ENCODE assay signal across 1 cellular context in genomic region chr19:3665681-3666544, GRCh38.
TF ChIP-seq lines count a peak whose summit lies in the region.

No MANE protein-coding gene starts in this region.

TF ChIP-seq in GM12878, 131 proteins besides CTCF, POLR2A, EP300 and RAD21 (continues in another document):
- no peak for TF ChIP-seq RB1 (IDR thresholded peaks at IDR 0.05; ENCODE audit: borderline replicate concordance)
- TF ChIP-seq, protein P1, sequence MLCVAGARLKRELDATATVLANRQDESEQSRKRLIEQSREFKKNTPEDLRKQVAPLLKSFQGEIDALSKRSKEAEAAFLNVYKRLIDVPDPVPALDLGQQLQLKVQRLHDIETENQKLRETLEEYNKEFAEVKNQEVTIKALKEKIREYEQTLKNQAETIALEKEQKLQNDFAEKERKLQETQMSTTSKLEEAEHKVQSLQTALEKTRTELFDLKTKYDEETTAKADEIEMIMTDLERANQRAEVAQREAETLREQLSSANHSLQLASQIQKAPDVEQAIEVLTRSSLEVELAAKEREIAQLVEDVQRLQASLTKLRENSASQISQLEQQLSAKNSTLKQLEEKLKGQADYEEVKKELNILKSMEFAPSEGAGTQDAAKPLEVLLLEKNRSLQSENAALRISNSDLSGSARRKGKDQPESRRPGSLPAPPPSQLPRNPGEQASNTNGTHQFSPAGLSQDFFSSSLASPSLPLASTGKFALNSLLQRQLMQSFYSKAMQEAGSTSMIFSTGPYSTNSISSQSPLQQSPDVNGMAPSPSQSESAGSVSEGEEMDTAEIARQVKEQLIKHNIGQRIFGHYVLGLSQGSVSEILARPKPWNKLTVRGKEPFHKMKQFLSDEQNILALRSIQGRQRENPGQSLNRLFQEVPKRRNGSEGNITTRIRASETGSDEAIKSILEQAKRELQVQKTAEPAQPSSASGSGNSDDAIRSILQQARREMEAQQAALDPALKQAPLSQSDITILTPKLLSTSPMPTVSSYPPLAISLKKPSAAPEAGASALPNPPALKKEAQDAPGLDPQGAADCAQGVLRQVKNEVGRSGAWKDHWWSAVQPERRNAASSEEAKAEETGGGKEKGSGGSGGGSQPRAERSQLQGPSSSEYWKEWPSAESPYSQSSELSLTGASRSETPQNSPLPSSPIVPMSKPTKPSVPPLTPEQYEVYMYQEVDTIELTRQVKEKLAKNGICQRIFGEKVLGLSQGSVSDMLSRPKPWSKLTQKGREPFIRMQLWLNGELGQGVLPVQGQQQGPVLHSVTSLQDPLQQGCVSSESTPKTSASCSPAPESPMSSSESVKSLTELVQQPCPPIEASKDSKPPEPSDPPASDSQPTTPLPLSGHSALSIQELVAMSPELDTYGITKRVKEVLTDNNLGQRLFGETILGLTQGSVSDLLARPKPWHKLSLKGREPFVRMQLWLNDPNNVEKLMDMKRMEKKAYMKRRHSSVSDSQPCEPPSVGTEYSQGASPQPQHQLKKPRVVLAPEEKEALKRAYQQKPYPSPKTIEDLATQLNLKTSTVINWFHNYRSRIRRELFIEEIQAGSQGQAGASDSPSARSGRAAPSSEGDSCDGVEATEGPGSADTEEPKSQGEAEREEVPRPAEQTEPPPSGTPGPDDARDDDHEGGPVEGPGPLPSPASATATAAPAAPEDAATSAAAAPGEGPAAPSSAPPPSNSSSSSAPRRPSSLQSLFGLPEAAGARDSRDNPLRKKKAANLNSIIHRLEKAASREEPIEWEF (IDR thresholded peaks at IDR 0.05; ENCODE audit: insufficient replicate concordance, low read depth, low read length), result no peak
- TF ChIP-seq SIX5 (IDR thresholded peaks at IDR 0.05; ENCODE audit: low read depth, low read length, severe bottlenecking), result no peak
- no peak for TF ChIP-seq MXI1 (IDR thresholded peaks at IDR 0.05; ENCODE audit: low read depth, low read length)
- TF ChIP-seq WRNIP1 (IDR thresholded peaks at IDR 0.05; ENCODE audit: borderline replicate concordance, low read depth, low read length), result no peak
- TF ChIP-seq NBN (IDR thresholded peaks at IDR 0.05), result 0 out of 2 replicates have a peak, but pooled peaks have one; percentile 36
- TF ChIP-seq USF1 (IDR thresholded peaks at IDR 0.05; ENCODE audit: borderline replicate concordance, extremely low read length, insufficient read depth, low read depth, low read length), result no peak
- TF ChIP-seq, protein P2, sequence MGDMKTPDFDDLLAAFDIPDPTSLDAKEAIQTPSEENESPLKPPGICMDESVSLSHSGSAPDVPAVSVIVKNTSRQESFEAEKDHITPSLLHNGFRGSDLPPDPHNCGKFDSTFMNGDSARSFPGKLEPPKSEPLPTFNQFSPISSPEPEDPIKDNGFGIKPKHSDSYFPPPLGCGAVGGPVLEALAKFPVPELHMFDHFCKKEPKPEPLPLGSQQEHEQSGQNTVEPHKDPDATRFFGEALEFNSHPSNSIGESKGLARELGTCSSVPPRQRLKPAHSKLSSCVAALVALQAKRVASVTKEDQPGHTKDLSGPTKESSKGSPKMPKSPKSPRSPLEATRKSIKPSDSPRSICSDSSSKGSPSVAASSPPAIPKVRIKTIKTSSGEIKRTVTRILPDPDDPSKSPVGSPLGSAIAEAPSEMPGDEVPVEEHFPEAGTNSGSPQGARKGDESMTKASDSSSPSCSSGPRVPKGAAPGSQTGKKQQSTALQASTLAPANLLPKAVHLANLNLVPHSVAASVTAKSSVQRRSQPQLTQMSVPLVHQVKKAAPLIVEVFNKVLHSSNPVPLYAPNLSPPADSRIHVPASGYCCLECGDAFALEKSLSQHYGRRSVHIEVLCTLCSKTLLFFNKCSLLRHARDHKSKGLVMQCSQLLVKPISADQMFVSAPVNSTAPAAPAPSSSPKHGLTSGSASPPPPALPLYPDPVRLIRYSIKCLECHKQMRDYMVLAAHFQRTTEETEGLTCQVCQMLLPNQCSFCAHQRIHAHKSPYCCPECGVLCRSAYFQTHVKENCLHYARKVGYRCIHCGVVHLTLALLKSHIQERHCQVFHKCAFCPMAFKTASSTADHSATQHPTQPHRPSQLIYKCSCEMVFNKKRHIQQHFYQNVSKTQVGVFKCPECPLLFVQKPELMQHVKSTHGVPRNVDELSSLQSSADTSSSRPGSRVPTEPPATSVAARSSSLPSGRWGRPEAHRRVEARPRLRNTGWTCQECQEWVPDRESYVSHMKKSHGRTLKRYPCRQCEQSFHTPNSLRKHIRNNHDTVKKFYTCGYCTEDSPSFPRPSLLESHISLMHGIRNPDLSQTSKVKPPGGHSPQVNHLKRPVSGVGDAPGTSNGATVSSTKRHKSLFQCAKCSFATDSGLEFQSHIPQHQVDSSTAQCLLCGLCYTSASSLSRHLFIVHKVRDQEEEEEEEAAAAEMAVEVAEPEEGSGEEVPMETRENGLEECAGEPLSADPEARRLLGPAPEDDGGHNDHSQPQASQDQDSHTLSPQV (IDR thresholded peaks at IDR 0.05), result no peak
- TF ChIP-seq YY1 (IDR thresholded peaks at IDR 0.05; ENCODE audit: low read depth, low read length), result peak; percentile 88
- TF ChIP-seq SMAD1 (IDR thresholded peaks at IDR 0.05; ENCODE audit: low read depth, partially characterized antibody), result no peak
- TF ChIP-seq CREM (IDR thresholded peaks at IDR 0.05; ENCODE audit: low read depth), result no peak
- TF ChIP-seq SP1 (IDR thresholded peaks at IDR 0.05; ENCODE audit: low read depth, low read length), result peak; percentile 19
- no peak for TF ChIP-seq CHD4 (IDR thresholded peaks at IDR 0.05)
- TF ChIP-seq SMC3 (IDR thresholded peaks at IDR 0.05; ENCODE audit: borderline replicate concordance, low read length), result peak; percentile 90
- no peak for TF ChIP-seq EED (IDR thresholded peaks at IDR 0.05; ENCODE audit: low read depth)
- TF ChIP-seq TARDBP (IDR thresholded peaks at IDR 0.05; ENCODE audit: borderline replicate concordance), result peak; percentile 23; the same call in 1 of the 2 replicates
- TF ChIP-seq ETV6 (conservative IDR thresholded peaks at IDR 0.05 in 1 of 2, IDR thresholded peaks at IDR 0.05 in 1 of 2; ENCODE audit: borderline replicate concordance in 1 of 2, low read depth in 1 of 2), result no peak
- no peak for TF ChIP-seq RELB (IDR thresholded peaks at IDR 0.05; ENCODE audit: low read depth)
- TF ChIP-seq TCF3 (IDR thresholded peaks at IDR 0.05; ENCODE audit: borderline replicate concordance, insufficient read depth, low read depth, low read length), result 0 out of 2 replicates have a peak, but pooled peaks have one; percentile 34
- TF ChIP-seq ZNF622 (IDR thresholded peaks at IDR 0.05), result no peak
- TF ChIP-seq FOXK2 (IDR thresholded peaks at IDR 0.05), result no peak
- no peak for TF ChIP-seq NR2C2 (IDR thresholded peaks at IDR 0.05; ENCODE audit: borderline replicate concordance, control insufficient read depth, insufficient read length, low read depth)
- TF ChIP-seq, protein P3, sequence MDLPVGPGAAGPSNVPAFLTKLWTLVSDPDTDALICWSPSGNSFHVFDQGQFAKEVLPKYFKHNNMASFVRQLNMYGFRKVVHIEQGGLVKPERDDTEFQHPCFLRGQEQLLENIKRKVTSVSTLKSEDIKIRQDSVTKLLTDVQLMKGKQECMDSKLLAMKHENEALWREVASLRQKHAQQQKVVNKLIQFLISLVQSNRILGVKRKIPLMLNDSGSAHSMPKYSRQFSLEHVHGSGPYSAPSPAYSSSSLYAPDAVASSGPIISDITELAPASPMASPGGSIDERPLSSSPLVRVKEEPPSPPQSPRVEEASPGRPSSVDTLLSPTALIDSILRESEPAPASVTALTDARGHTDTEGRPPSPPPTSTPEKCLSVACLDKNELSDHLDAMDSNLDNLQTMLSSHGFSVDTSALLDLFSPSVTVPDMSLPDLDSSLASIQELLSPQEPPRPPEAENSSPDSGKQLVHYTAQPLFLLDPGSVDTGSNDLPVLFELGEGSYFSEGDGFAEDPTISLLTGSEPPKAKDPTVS (IDR thresholded peaks at IDR 0.05; ENCODE audit: low read depth, low read length), result no peak
- no peak for TF ChIP-seq ZNF687 (IDR thresholded peaks at IDR 0.05)
- TF ChIP-seq ATF2 (IDR thresholded peaks at IDR 0.05; ENCODE audit: low read length), result no peak
- TF ChIP-seq BHLHE40 (IDR thresholded peaks at IDR 0.05; ENCODE audit: borderline replicate concordance in 1 of 2, low read depth in 2 of 2, low read length in 1 of 2), result 0 out of 4 replicates have a peak, but pooled peaks of 1 of the 2 experiments have one; percentile 28
- TF ChIP-seq SMAD5 (IDR thresholded peaks at IDR 0.05; ENCODE audit: low read depth), result no peak
- TF ChIP-seq RBBP5 (conservative IDR thresholded peaks at IDR 0.05), result no peak
- peak; percentile 54 for TF ChIP-seq RELA (IDR thresholded peaks at IDR 0.05; ENCODE audit: borderline replicate concordance, partially characterized antibody)
- no peak for TF ChIP-seq ZNF274 (IDR thresholded peaks at IDR 0.05; ENCODE audit: insufficient read depth, insufficient read length)
- no peak for TF ChIP-seq CREB1 (IDR thresholded peaks at IDR 0.05; ENCODE audit: low read depth)
- no peak for TF ChIP-seq HDGF (IDR thresholded peaks at IDR 0.05)
- no peak for TF ChIP-seq TBL1XR1 (IDR thresholded peaks at IDR 0.05; ENCODE audit: low read depth, low read length)
- TF ChIP-seq ESRRA (IDR thresholded peaks at IDR 0.05; ENCODE audit: low read length), result no peak
- no peak for TF ChIP-seq ZBED1 (IDR thresholded peaks at IDR 0.05; ENCODE audit: borderline replicate concordance)
- 0 out of 2 replicates have a peak, but pooled peaks have one; percentile 19 for TF ChIP-seq BACH1 (IDR thresholded peaks at IDR 0.05; ENCODE audit: borderline replicate concordance)
- no peak for TF ChIP-seq CBFB (IDR thresholded peaks at IDR 0.05; ENCODE audit: low read depth)
- TF ChIP-seq, protein P4, sequence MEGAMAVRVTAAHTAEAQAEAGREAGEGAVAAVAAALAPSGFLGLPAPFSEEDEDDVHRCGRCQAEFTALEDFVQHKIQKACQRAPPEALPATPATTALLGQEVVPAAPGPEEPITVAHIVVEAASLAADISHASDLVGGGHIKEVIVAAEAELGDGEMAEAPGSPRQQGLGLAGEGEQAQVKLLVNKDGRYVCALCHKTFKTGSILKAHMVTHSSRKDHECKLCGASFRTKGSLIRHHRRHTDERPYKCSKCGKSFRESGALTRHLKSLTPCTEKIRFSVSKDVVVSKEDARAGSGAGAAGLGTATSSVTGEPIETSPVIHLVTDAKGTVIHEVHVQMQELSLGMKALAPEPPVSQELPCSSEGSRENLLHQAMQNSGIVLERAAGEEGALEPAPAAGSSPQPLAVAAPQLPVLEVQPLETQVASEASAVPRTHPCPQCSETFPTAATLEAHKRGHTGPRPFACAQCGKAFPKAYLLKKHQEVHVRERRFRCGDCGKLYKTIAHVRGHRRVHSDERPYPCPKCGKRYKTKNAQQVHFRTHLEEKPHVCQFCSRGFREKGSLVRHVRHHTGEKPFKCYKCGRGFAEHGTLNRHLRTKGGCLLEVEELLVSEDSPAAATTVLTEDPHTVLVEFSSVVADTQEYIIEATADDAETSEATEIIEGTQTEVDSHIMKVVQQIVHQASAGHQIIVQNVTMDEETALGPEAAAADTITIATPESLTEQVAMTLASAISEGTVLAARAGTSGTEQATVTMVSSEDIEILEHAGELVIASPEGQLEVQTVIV (IDR thresholded peaks at IDR 0.05; ENCODE audit: borderline replicate concordance, partially characterized antibody), result no peak
- no peak for TF ChIP-seq JUNB (IDR thresholded peaks at IDR 0.05)
- no peak for TF ChIP-seq EGR1 (IDR thresholded peaks at IDR 0.05; ENCODE audit: borderline replicate concordance in 1 of 2, low read depth in 2 of 2, low read length in 2 of 2)
- no peak for TF ChIP-seq SIN3A (IDR thresholded peaks at IDR 0.05; ENCODE audit: low read depth, low read length)
